27 cellular contexts compared by ENCODE assay signal in genomic region chr7:148589640-148590039, GRCh38. TPM values are rescaled to one million over a fixed set of nuclear protein-coding genes. Genes with fewer than 3 reads are reported as not detected.
DNase-seq lines count a peak whose midpoint lies in the region; ATAC-seq, FAIRE-seq and TF ChIP-seq lines count a peak whose summit lies in the region.
"Had no signal": no experiment of that assay in that cellular context is flagged by ENCODE, and none has a peak within 500 bp of the region (broad histone marks: within the 10 kb centered on the region; RNA-seq: fewer than 3 reads in every experiment).

No MANE protein-coding gene starts in this region.

- H3K9me3 ChIP-seq in left lung (no peaks in the 10 kb centered on the region), smooth muscle cell (replicated peaks; ENCODE audit: low read depth) (no peaks in the 10 kb centered on the region)
- H3K9me3 ChIP-seq: SK-N-SH had no signal

- ATAC-seq in WTC11 (peak; percentile 36), GM21515 (IDR thresholded peaks at IDR 0.05; ENCODE audit: unreplicated experiment) (no peak), left lung (no peak)

- CTCF ChIA-PET in WTC11 (lab: Charles Lee): interaction anchor here (1.1 to 2.7 kb wide), 2 partner anchors 14 to 22 kb away, joined by 3 to 10 read pairs; no protein-coding TSS in a partner anchor

- no peaks in the 10 kb centered on the region for H3F3A ChIP-seq in smooth muscle cell (ENCODE audit: low read depth)

- intact Hi-C loops in left lung (cut with DNase I): no loop called here

- no peak overlapping the region for H3K9ac ChIP-seq in smooth muscle cell (ENCODE audit: low read depth)
- H3K9ac ChIP-seq: KMS-11, SK-N-SH had no signal

- no peaks in the 10 kb centered on the region for H3K36me3 Mint-ChIP-seq in WTC11
- H3K36me3 Mint-ChIP-seq: CD8-positive, alpha-beta memory T cell had no signal

- H3K27me3 Mint-ChIP-seq in WTC11 (ENCODE audit: low read depth): peaks cover 22% of the 10 kb centered on the region

- H3K36me3 ChIP-seq in left lung (no peaks in the 10 kb centered on the region), smooth muscle cell (ENCODE audit: low read depth) (no peaks in the 10 kb centered on the region)

- H3K4me3 Mint-ChIP-seq in WTC11: no peak overlapping the region
- H3K4me3 Mint-ChIP-seq: CD8-positive, alpha-beta memory T cell; H9; HFFc6 had no signal

- H3K27ac ChIP-seq in left lung: no peak overlapping the region
- H3K27ac ChIP-seq in smooth muscle cell (ENCODE audit: low read depth): no peak overlapping the region
- H3K27ac ChIP-seq: C4-2B, KMS-11, PC-9 had no signal

- no peaks in the 10 kb centered on the region for H3K79me2 ChIP-seq in smooth muscle cell (ENCODE audit: low read depth)

- 54% methylated on average over 3 of the region's 3 CpGs for WGBS in smooth muscle cell (ENCODE audit: low lambda C conversion rate)

- TF ChIP-seq CTCF in D721Med (IDR thresholded peaks at IDR 0.05; ENCODE audit: insufficient read depth, missing control alignments): no peak
- no peak for TF ChIP-seq CTCF in WTC11 (IDR thresholded peaks at IDR 0.05)
- TF ChIP-seq CTCF in left lung (IDR thresholded peaks at IDR 0.05): no peak
- TF ChIP-seq CTCF in smooth muscle cell (IDR thresholded peaks at IDR 0.05; ENCODE audit: borderline replicate concordance, insufficient read depth, poor library complexity, severe bottlenecking): no peak

- no peak overlapping the region for H3K4me2 ChIP-seq in smooth muscle cell
- H3K4me2 ChIP-seq: KMS-11, PC-9, SK-N-SH had no signal

- H3K27me3 ChIP-seq in left lung (peaks cover 0 to 16% of the 10 kb centered on the region in 2 donors), smooth muscle cell (ENCODE audit: low read depth) (no peaks in the 10 kb centered on the region)

- H3K4me3 ChIP-seq in left lung (no peak overlapping the region), smooth muscle cell (no peak overlapping the region)
- H3K4me3 ChIP-seq: PC-9 had no signal

- H3K27ac Mint-ChIP-seq in WTC11: no peak overlapping the region
- H3K27ac Mint-ChIP-seq: CD8-positive, alpha-beta memory T cell; HFFc6 had no signal

- POLR2A ChIA-PET in WTC11 (lab: Charles Lee): no interaction called here

- H4K20me1 ChIP-seq in smooth muscle cell (ENCODE audit: low read depth): no peaks in the 10 kb centered on the region

- no peaks in the 10 kb centered on the region for H3K4me1 ChIP-seq in left lung
- peaks cover 14% of the 10 kb centered on the region for H3K4me1 ChIP-seq in smooth muscle cell (ENCODE audit: low read depth)

- peaks cover 52% of the 10 kb centered on the region for H3K4me1 Mint-ChIP-seq in WTC11

- FAIRE-seq in D721Med (lab: Jason Lieb, UNC): peak; percentile 95
- FAIRE-seq: A204.1 had no signal

- H2AFZ ChIP-seq in smooth muscle cell (ENCODE audit: low read depth): no peak overlapping the region
- H2AFZ ChIP-seq: PC-9 had no signal

- DNase-seq in D721Med (ENCODE audit: insufficient read length, low spot score) (no peak), NCI-H524 (lab: John Stamatoyannopoulos, UW) (peak; percentile 40 to 70), WTC11 (ENCODE audit: low spot score) (peak; percentile 39), iPS-NIHi11 (ENCODE audit: low spot score) (peak; percentile 35), left lung (no peak), smooth muscle cell (lab: John Stamatoyannopoulos, UW; ENCODE audit: unreplicated experiment) (no peak)
- no peak for DNase-seq in effector CD4-positive, alpha-beta T cell
- DNase-seq: Calu3; CD8-positive, alpha-beta memory T cell; DMS53; GF-D8; H9; HFFc6; IMR-90; NCI-H1105; NCI-H2081; NCI-H345; NCI-H526; PC-9; RPMI8226; SHP77 treated with DMSO at 0.1 percent for 48 hours; SK-N-SH had no signal

- 0 out of 2 replicates have a peak, but pooled peaks cover 3% of the 10 kb centered on the region for H3K9me3 Mint-ChIP-seq in WTC11
- H3K9me3 Mint-ChIP-seq: CD8-positive, alpha-beta memory T cell; H9; HFFc6 had no signal

TF ChIP-seq in WTC11, 78 proteins besides CTCF, POLR2A, EP300 and RAD21:
- TF ChIP-seq NFATC4 (CRISPR knock-in tag; IDR thresholded peaks at IDR 0.05) (no peak), GTF2I (CRISPR knock-in tag; conservative IDR thresholded peaks at IDR 0.05) (no peak), USF2 (CRISPR knock-in tag; IDR thresholded peaks at IDR 0.05) (0 out of 2 replicates have a peak, but pooled peaks have one; percentile 33)

RNA-seq across cellular contexts. Expression of gene C7orf33, which starts 0.9 kb away (rescaled TPM):
- total RNA-seq in WTC11 (2021): not detected in 3 replicates
- not detected for total RNA-seq in left lung
- not detected in 2 replicates for total RNA-seq in smooth muscle cell
- polyA plus RNA-seq in smooth muscle cell: not detected in 2 replicates
- total RNA-seq: Calu3; CD8-positive, alpha-beta memory T cell; H9; HFFc6; HT1080; IMR-90; PC-9 had no signal
- polyA plus RNA-seq: CD8-positive, alpha-beta memory T cell; IMR-90; SK-N-SH had no signal

Comparison
In these comparisons a context has a peak if more than half of its experiments do, and no peak if none do; other contexts are left out.
1. DNase-seq: peak in NCI-H524 (2 of 2), WTC11 (single experiment) and iPS-NIHi11 (single experiment); none in D721Med (single experiment), left lung (0 of 2), smooth muscle cell (single experiment) and effector CD4-positive, alpha-beta T cell (single experiment).